ENCODE assay signal across 39 cellular contexts in genomic region chr9:38428062-38428461, GRCh38. TPM values are rescaled to one million over a fixed set of nuclear protein-coding genes. Genes with fewer than 3 reads are reported as not detected.
"Had no signal": no experiment of that assay in that cellular context is flagged by ENCODE, and none has a peak within 500 bp of the region (broad histone marks: within the 10 kb centered on the region; RNA-seq: fewer than 3 reads in every experiment).

No MANE protein-coding gene starts in this region.

- H3K27ac ChIP-seq: ascending aorta, cardiac muscle cell, VCaP had no signal

- H3K4me1 Mint-ChIP-seq: activated CD4-positive, alpha-beta T cell treated with anti-CD3 and anti-CD28 coated beads, Interleukin-2, amount 10 ng/mL, durations not matched to agents 24 days and 14 days; activated naive CD8-positive, alpha-beta T cell treated with anti-CD3 and anti-CD28 coated beads, Interleukin-2, amount 50 U/mL, for 24 hours had no signal

- FAIRE-seq: bronchial epithelial cell, TTC549 had no signal

- H3K27me3 ChIP-seq: ascending aorta had no signal

- H3K4me3 Mint-ChIP-seq: activated B cell treated with CpG ODN at 0.5 μM for 24 hours; activated CD4-positive, alpha-beta memory T cell treated with anti-CD3 and anti-CD28 coated beads for 36 hours; activated CD4-positive, alpha-beta T cell treated with anti-CD3 and anti-CD28 coated beads, Interleukin-2, amount 10 ng/mL, durations not matched to agents 24 days and 14 days; activated CD8-positive, alpha-beta T cell treated with anti-CD3 and anti-CD28 coated beads for 36 hours; activated naive CD4-positive, alpha-beta T cell treated with anti-CD3 and anti-CD28 coated beads, Interleukin-2, amount 10 ng/mL, durations not matched to agents 7 days and 5 days; activated naive CD4-positive, alpha-beta T cell treated with anti-CD3 and anti-CD28 coated beads, Interleukin-2, amount 50 U/mL, for 24 hours; activated naive CD8-positive, alpha-beta T cell; activated naive CD8-positive, alpha-beta T cell treated with anti-CD3 and anti-CD28 coated beads, Interleukin-2, amount 10 ng/mL, durations not matched to agents 7 days and 5 days; activated naive CD8-positive, alpha-beta T cell treated with anti-CD3 and anti-CD28 coated beads, Interleukin-2, amount 50 U/mL, for 24 hours; activated T-cell treated with anti-CD3 and anti-CD28 coated beads, Interleukin-2, amount 50 U/mL, for 4 hours; activated T-cell treated with anti-CD3 and anti-CD28 coated beads, Interleukin-2, amount 50 U/mL, for 72 hours; activated T-helper 1 cell treated with anti-CD3 and anti-CD28 coated beads, Interleukin-12 subunit alpha, Interleukin-12 subunit beta, Interleukin-2, Interleukin-4 antibody, amounts not matched to agents 30 ng/mL and 10 ng/mL and 1 ng/mL, durations not matched to agents 14 hours and 24 hours and 36 hours; activated T-helper 17 cell treated with anti-CD3 and anti-CD28 coated beads, Interleukin-2, amount 50 U/mL, for 72 hours; T-helper 1 cell treated with Interleukin-12 subunit alpha and Interleukin-12 subunit beta and Interleukin-4 antibody, amounts not matched to agents 30 μg/mL and 1 μg/mL, for 36 hours; T-helper 2 cell treated with Interferon-gamma antibody and Interleukin-4, amounts not matched to agents 5 μg/mL and 100 μg/mL, for 36 hours had no signal

- H3K27ac Mint-ChIP-seq: activated B cell treated with CpG ODN at 0.5 μM for 24 hours; activated CD4-positive, alpha-beta memory T cell treated with anti-CD3 and anti-CD28 coated beads for 36 hours; activated CD4-positive, alpha-beta T cell treated with anti-CD3 and anti-CD28 coated beads, Interleukin-2, amount 10 ng/mL, durations not matched to agents 24 days and 14 days; activated CD8-positive, alpha-beta T cell treated with anti-CD3 and anti-CD28 coated beads for 36 hours; activated naive CD4-positive, alpha-beta T cell treated with anti-CD3 and anti-CD28 coated beads, Interleukin-2, amount 10 ng/mL, durations not matched to agents 7 days and 5 days; activated naive CD4-positive, alpha-beta T cell treated with anti-CD3 and anti-CD28 coated beads, Interleukin-2, amount 50 U/mL, for 24 hours; activated naive CD8-positive, alpha-beta T cell; activated naive CD8-positive, alpha-beta T cell treated with anti-CD3 and anti-CD28 coated beads, Interleukin-2, amount 10 ng/mL, durations not matched to agents 7 days and 5 days; activated naive CD8-positive, alpha-beta T cell treated with anti-CD3 and anti-CD28 coated beads, Interleukin-2, amount 50 U/mL, for 24 hours; activated T-cell treated with anti-CD3 and anti-CD28 coated beads, Interleukin-2, amount 50 U/mL, for 72 hours; activated T-helper 1 cell treated with anti-CD3 and anti-CD28 coated beads, Interleukin-12 subunit alpha, Interleukin-12 subunit beta, Interleukin-2, Interleukin-4 antibody, amounts not matched to agents 30 ng/mL and 10 ng/mL and 1 ng/mL, durations not matched to agents 14 hours and 24 hours and 36 hours; activated T-helper 17 cell treated with anti-CD3 and anti-CD28 coated beads, Interleukin-2, amount 50 U/mL, for 72 hours; T-helper 1 cell treated with Interleukin-12 subunit alpha and Interleukin-12 subunit beta and Interleukin-4 antibody, amounts not matched to agents 30 μg/mL and 1 μg/mL, for 36 hours; T-helper 2 cell treated with Interferon-gamma antibody and Interleukin-4, amounts not matched to agents 5 μg/mL and 100 μg/mL, for 36 hours had no signal

- H3K36me3 ChIP-seq: ascending aorta, cardiac muscle cell had no signal

- H3K9me3 Mint-ChIP-seq: activated B cell treated with CpG ODN at 0.5 μM for 24 hours; activated CD4-positive, alpha-beta memory T cell treated with anti-CD3 and anti-CD28 coated beads for 36 hours; activated CD4-positive, alpha-beta T cell treated with anti-CD3 and anti-CD28 coated beads, Interleukin-2, amount 10 ng/mL, durations not matched to agents 24 days and 14 days; activated CD8-positive, alpha-beta T cell treated with anti-CD3 and anti-CD28 coated beads for 36 hours; activated naive CD4-positive, alpha-beta T cell treated with anti-CD3 and anti-CD28 coated beads, Interleukin-2, amount 10 ng/mL, durations not matched to agents 7 days and 5 days; activated naive CD4-positive, alpha-beta T cell treated with anti-CD3 and anti-CD28 coated beads, Interleukin-2, amount 50 U/mL, for 24 hours; activated naive CD8-positive, alpha-beta T cell treated with anti-CD3 and anti-CD28 coated beads, Interleukin-2, amount 10 ng/mL, durations not matched to agents 7 days and 5 days; activated naive CD8-positive, alpha-beta T cell treated with anti-CD3 and anti-CD28 coated beads, Interleukin-2, amount 50 U/mL, for 24 hours; activated T-cell treated with anti-CD3 and anti-CD28 coated beads, Interleukin-2, amount 50 U/mL, for 4 hours; activated T-cell treated with anti-CD3 and anti-CD28 coated beads, Interleukin-2, amount 50 U/mL, for 72 hours; activated T-helper 1 cell treated with anti-CD3 and anti-CD28 coated beads, Interleukin-12 subunit alpha, Interleukin-12 subunit beta, Interleukin-2, Interleukin-4 antibody, amounts not matched to agents 30 ng/mL and 10 ng/mL and 1 ng/mL, durations not matched to agents 14 hours and 24 hours and 36 hours; activated T-helper 17 cell treated with anti-CD3 and anti-CD28 coated beads, Interleukin-2, amount 50 U/mL, for 72 hours; T-helper 1 cell treated with Interleukin-12 subunit alpha and Interleukin-12 subunit beta and Interleukin-4 antibody, amounts not matched to agents 30 μg/mL and 1 μg/mL, for 36 hours; T-helper 2 cell treated with Interferon-gamma antibody and Interleukin-4, amounts not matched to agents 5 μg/mL and 100 μg/mL, for 36 hours had no signal

- H3K9me3 ChIP-seq: ascending aorta had no signal

- DNase-seq: activated B cell treated with CpG ODN at 0.5 μM for 24 hours; activated CD4-positive, alpha-beta memory T cell treated with anti-CD3 and anti-CD28 coated beads for 36 hours; activated CD4-positive, alpha-beta T cell treated with anti-CD3 and anti-CD28 coated beads for 4 hours; activated CD4-positive, alpha-beta T cell treated with anti-CD3 and anti-CD28 coated beads, Interleukin-2, amount 10 ng/mL, durations not matched to agents 24 days and 14 days; activated CD4-positive, alpha-beta T cell treated with anti-CD3 and anti-CD28 coated beads, Interleukin-2, amount 50 U/mL, for 1 hour; activated CD4-positive, alpha-beta T cell treated with anti-CD3 and anti-CD28 coated beads, Interleukin-2, amount 50 U/mL, for 4 hours; activated CD4-positive, CD25-positive, alpha-beta regulatory T cell treated with anti-CD3 and anti-CD28 coated beads, Interleukin-2, amount 50 U/mL, for 72 hours; activated CD8-positive, alpha-beta memory T cell treated with anti-CD3 and anti-CD28 coated beads, Interleukin-2, amount 50 U/mL, for 4 hours; activated CD8-positive, alpha-beta T cell treated with anti-CD3 and anti-CD28 coated beads for 36 hours; activated effector memory CD4-positive, alpha-beta T cell treated with anti-CD3 and anti-CD28 coated beads, Interleukin-2, amount 50 U/mL, for 16 hours; activated gamma-delta T cell treated with Interleukin-2 at 50 U/mL for 16 hours; activated naive CD4-positive, alpha-beta T cell treated with anti-CD3 and anti-CD28 coated beads, Interleukin-2, amount 10 ng/mL, durations not matched to agents 7 days and 5 days; activated naive CD4-positive, alpha-beta T cell treated with Interleukin-2 at 50 U/mL for 16 hours; activated naive CD8-positive, alpha-beta T cell treated with anti-CD3 and anti-CD28 coated beads, Interleukin-2, amount 10 ng/mL, durations not matched to agents 7 days and 5 days; activated naive CD8-positive, alpha-beta T cell treated with anti-CD3 and anti-CD28 coated beads, Interleukin-2, amount 50 U/mL, for 24 hours; activated T-cell treated with anti-CD3 and anti-CD28 coated beads for 4 hours; activated T-cell treated with anti-CD3 and anti-CD28 coated beads, Interleukin-2, amount 50 U/mL, for 1 hour; activated T-cell treated with anti-CD3 and anti-CD28 coated beads, Interleukin-2, amount 50 U/mL, for 4 hours; activated T-cell treated with anti-CD3 and anti-CD28 coated beads, Interleukin-2, amount 50 U/mL, for 72 hours; amygdala; anterior cingulate cortex; central memory CD4-positive, alpha-beta T cell; SW 1271; T-helper 1 cell; T-helper 2 cell; T-helper 9 cell had no signal

- H3K36me3 Mint-ChIP-seq: activated CD4-positive, alpha-beta memory T cell treated with anti-CD3 and anti-CD28 coated beads for 36 hours; activated naive CD4-positive, alpha-beta T cell treated with anti-CD3 and anti-CD28 coated beads, Interleukin-2, amount 10 ng/mL, durations not matched to agents 7 days and 5 days; activated naive CD4-positive, alpha-beta T cell treated with anti-CD3 and anti-CD28 coated beads, Interleukin-2, amount 50 U/mL, for 24 hours; activated naive CD8-positive, alpha-beta T cell; activated naive CD8-positive, alpha-beta T cell treated with anti-CD3 and anti-CD28 coated beads, Interleukin-2, amount 10 ng/mL, durations not matched to agents 7 days and 5 days; brain had no signal

- ATAC-seq: activated CD8-positive, alpha-beta T cell treated with anti-CD3 and anti-CD28 coated beads for 36 hours; activated naive CD8-positive, alpha-beta T cell treated with anti-CD3 and anti-CD28 coated beads, Interleukin-2, amount 50 U/mL, for 24 hours; activated T-cell treated with anti-CD3 and anti-CD28 coated beads, Interleukin-2, amount 50 U/mL, for 4 hours; activated T-cell treated with anti-CD3 and anti-CD28 coated beads, Interleukin-2, amount 50 U/mL, for 72 hours; activated T-helper 17 cell treated with anti-CD3 and anti-CD28 coated beads, Interleukin-2, amount 50 U/mL, for 72 hours had no signal

- H3K4me3 ChIP-seq: ascending aorta, cardiac muscle cell had no signal

RNA-seq across cellular contexts. Expression of gene IGFBPL1, which starts 3.8 kb away (rescaled TPM):
- total RNA-seq: activated B cell treated with CpG ODN at 0.5 μM for 24 hours; activated CD4-positive, alpha-beta memory T cell treated with anti-CD3 and anti-CD28 coated beads for 36 hours; activated CD4-positive, alpha-beta T cell treated with anti-CD3 and anti-CD28 coated beads, Interleukin-2, amount 10 ng/mL, durations not matched to agents 24 days and 14 days; activated CD8-positive, alpha-beta memory T cell treated with anti-CD3 and anti-CD28 coated beads for 36 hours; activated CD8-positive, alpha-beta T cell treated with anti-CD3 and anti-CD28 coated beads for 36 hours; activated naive CD8-positive, alpha-beta T cell treated with anti-CD3 and anti-CD28 coated beads, Interleukin-2, amount 10 ng/mL, durations not matched to agents 7 days and 5 days; activated T-cell treated with anti-CD3 and anti-CD28 coated beads, Interleukin-2, amount 50 U/mL, for 72 hours; activated T-helper 1 cell treated with anti-CD3 and anti-CD28 coated beads, Interleukin-12 subunit alpha, Interleukin-12 subunit beta, Interleukin-2, Interleukin-4 antibody, amounts not matched to agents 30 ng/mL and 10 ng/mL and 1 ng/mL, durations not matched to agents 14 hours and 24 hours and 36 hours; activated T-helper 17 cell treated with anti-CD3 and anti-CD28 coated beads, Interleukin-2, amount 50 U/mL, for 72 hours; bronchial epithelial cell had no signal
